Comparison of ENCODE assay signal across 31 cellular contexts in the genomic region with DNA sequence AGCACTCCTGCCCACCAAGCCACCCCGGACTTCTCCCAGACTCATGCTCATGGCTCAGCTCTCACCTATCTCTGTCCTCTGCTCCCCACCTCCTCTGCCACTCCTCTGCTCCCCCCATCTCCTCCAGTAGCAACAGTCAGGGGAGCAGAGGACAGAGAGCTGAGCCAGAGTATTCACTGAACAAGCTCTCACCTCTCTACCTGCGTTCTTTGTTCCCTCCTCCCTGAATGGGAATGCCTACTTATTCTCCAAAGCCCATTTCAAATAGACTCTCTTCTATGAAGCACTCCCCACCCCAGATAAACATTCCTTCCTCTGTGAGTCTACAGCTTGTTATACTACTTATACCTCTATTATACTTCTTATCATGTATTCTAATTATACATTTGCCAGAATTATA. TPM values are rescaled to one million over a fixed set of nuclear protein-coding genes. Genes with fewer than 3 reads are reported as not detected.
"Had no signal": no experiment of that assay in that cellular context is flagged by ENCODE, and none has a peak within 500 bp of the region (broad histone marks: within the 10 kb centered on the region; RNA-seq: fewer than 3 reads in every experiment).

No MANE protein-coding gene starts in this region.

- H3K4me2 ChIP-seq: smooth muscle cell had no signal

- H3K9me3 ChIP-seq: esophagus muscularis mucosa, heart right ventricle, right atrium auricular region, stomach, thyroid gland, uterus had no signal

- H3K4me1 Mint-ChIP-seq: immature natural killer cell had no signal

- ATAC-seq: heart right ventricle; left colon; naive thymus-derived CD8-positive, alpha-beta T cell; sciatic nerve had no signal

- H3K27ac Mint-ChIP-seq: immature natural killer cell; naive thymus-derived CD8-positive, alpha-beta T cell; progenitor cell of endocrine pancreas; type B pancreatic cell had no signal

- H3K4me3 ChIP-seq: coronary artery, esophagus muscularis mucosa, heart right ventricle, right atrium auricular region, smooth muscle cell, stomach, thyroid gland, uterus had no signal

- H3K9me3 Mint-ChIP-seq: immature natural killer cell; naive thymus-derived CD8-positive, alpha-beta T cell; neural crest cell; type B pancreatic cell had no signal

- DNase-seq: dermis blood vessel endothelial cell; effector memory CD4-positive, alpha-beta T cell; foreskin melanocyte; glutamatergic neuron; heart right ventricle; hypothalamus; immature natural killer cell; islet precursor cell; kidney glomerular epithelial cell; left colon; mammary epithelial cell; mesendoderm; naive thymus-derived CD8-positive, alpha-beta T cell; stimulated activated CD4-positive, alpha-beta T cell treated with anti-CD3 and anti-CD28 coated beads, Interleukin-12 subunit alpha, Interleukin-12 subunit beta, amount 100 ng/mL, for 4 hours; stimulated activated CD4-positive, alpha-beta T cell treated with anti-CD3 and anti-CD28 coated beads, Interleukin-1b, Interleukin-23, amount 100 ng/mL, for 48 hours; stimulated activated CD4-positive, alpha-beta T cell treated with anti-CD3 and anti-CD28 coated beads, Interleukin-4, amount 100 ng/mL, for 1 hour; stimulated activated CD8-positive, alpha-beta memory T cell treated with anti-CD3 and anti-CD28 coated beads, Interleukin-4, amount 100 ng/mL, for 48 hours; stimulated activated naive CD4-positive, alpha-beta T cell treated with Interleukin-2 at 50 U/mL for 16 hours; stomach; thyroid gland; uterus had no signal

- H3K79me2 ChIP-seq: parathyroid adenoma had no signal

- H3K27ac ChIP-seq: coronary artery, esophagus muscularis mucosa, heart right ventricle, parathyroid adenoma, right atrium auricular region, stomach, thyroid gland, uterus had no signal

- H2AFZ ChIP-seq: parathyroid adenoma had no signal

- H3K27me3 ChIP-seq: right atrium auricular region, thyroid gland, uterus had no signal

- H3K4me3 Mint-ChIP-seq: immature natural killer cell; naive thymus-derived CD8-positive, alpha-beta T cell; neural crest cell; type B pancreatic cell had no signal

- H3K36me3 Mint-ChIP-seq: immature natural killer cell; naive thymus-derived CD8-positive, alpha-beta T cell; type B pancreatic cell had no signal

- H3K36me3 ChIP-seq: esophagus muscularis mucosa, heart right ventricle, right atrium auricular region, stomach, thyroid gland, uterus had no signal

- H3K9ac ChIP-seq: parathyroid adenoma had no signal

- H3K4me1 ChIP-seq: parathyroid adenoma, uterus had no signal

RNA-seq across cellular contexts. Expression of gene EFNA1, which starts 6.4 kb away (rescaled TPM):
- total RNA-seq: fibroblast of lung had no signal

RNA-seq across cellular contexts. Expression of gene EFNA3, which starts 42.6 kb away (rescaled TPM):
- total RNA-seq: stomach had no signal
